Comparison of ENCODE assay signal across 25 cellular contexts in the genomic region with DNA sequence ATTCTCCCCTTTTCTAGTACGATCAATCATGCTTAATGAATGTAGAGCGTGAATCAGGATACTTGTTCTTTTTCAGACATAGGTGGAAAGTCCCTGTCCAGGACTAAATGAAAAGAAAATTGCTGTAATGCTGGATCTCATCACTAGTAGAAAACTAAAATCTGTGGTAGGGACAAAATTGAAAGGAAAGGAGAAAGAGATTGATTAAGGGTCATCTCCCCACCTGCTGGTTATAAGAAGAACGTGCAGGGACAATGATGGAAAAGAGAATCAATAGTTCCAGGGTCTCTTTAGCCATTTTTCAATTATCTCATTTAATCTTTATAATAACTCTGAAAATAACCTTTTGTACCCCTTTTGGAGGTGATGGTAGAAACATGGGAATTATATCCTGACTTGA. TPM values are rescaled to one million over a fixed set of nuclear protein-coding genes. Genes with fewer than 3 reads are reported as not detected.
DNase-seq lines count a peak whose midpoint lies in the region; ATAC-seq and TF ChIP-seq lines count a peak whose summit lies in the region.
"Had no signal": no experiment of that assay in that cellular context is flagged by ENCODE, and none has a peak within 500 bp of the region (broad histone marks: within the 10 kb centered on the region; RNA-seq: fewer than 3 reads in every experiment).

No MANE protein-coding gene starts in this region.

- peak overlapping the region in 5 of 8 donors; percentile 4 to 78 (median 23) for H3K4me3 Mint-ChIP-seq in naive B cell
- H3K4me3 Mint-ChIP-seq: activated T-cell treated with anti-CD3 and anti-CD28 coated beads, Interleukin-2, amount 50 U/mL, for 72 hours; T-helper 17 cell had no signal

- 0 out of 2 replicates have a peak, but pooled peaks have one; percentile 11 for TF ChIP-seq CTCF in 22Rv1 (IDR thresholded peaks at IDR 0.05)
- peak; percentile 16 for TF ChIP-seq CTCF in GM12864 (IDR thresholded peaks at IDR 0.05; ENCODE audit: low read depth, low read length, missing control alignments)
- peak; percentile 38; the same call in 1 of the 2 replicates for TF ChIP-seq CTCF in WERI-Rb-1 (IDR thresholded peaks at IDR 0.05; ENCODE audit: low read depth, low read length)
- TF ChIP-seq CTCF in stomach (IDR thresholded peaks at IDR 0.05), result no peak

- H3K27ac Mint-ChIP-seq in naive B cell, result no peak overlapping the region
- H3K27ac Mint-ChIP-seq: activated T-cell treated with anti-CD3 and anti-CD28 coated beads, Interleukin-2, amount 50 U/mL, for 72 hours; T-helper 17 cell had no signal

- no peaks in the 10 kb centered on the region for H3K27me3 Mint-ChIP-seq in naive B cell
- H3K27me3 Mint-ChIP-seq: T-helper 17 cell had no signal

- TF ChIP-seq POLR2A in stomach (IDR thresholded peaks at IDR 0.05), result no peak

- peaks cover 32 to 48% (median 32%) of the 10 kb centered on the region in 3 donors for H3K4me1 Mint-ChIP-seq in naive B cell

- TF ChIP-seq EP300 in stomach (IDR thresholded peaks at IDR 0.05), result no peak

- H3K36me3 ChIP-seq in WERI-Rb-1 (no peaks in the 10 kb centered on the region), stomach (no peaks in the 10 kb centered on the region)
- H3K36me3 ChIP-seq: brain microvascular endothelial cell had no signal

- H3K27me3 ChIP-seq in WERI-Rb-1 (ENCODE audit: insufficient read depth, low read depth, severe bottlenecking) (peaks cover 49% of the 10 kb centered on the region), stomach (no peaks in the 10 kb centered on the region)
- H3K27me3 ChIP-seq: brain microvascular endothelial cell had no signal

- DNase-seq in GM12864 (ENCODE audit: low read depth) (no peak), WERI-Rb-1 (no peak), naive B cell (no peak), SHP77 treated with DMSO at 0.1 percent for 48 hours (lab: John Stamatoyannopoulos, UW) (no peak), stomach (no peak)
- no peak for DNase-seq in stimulated activated CD4-positive, alpha-beta T cell treated with anti-CD3 and anti-CD28 coated beads, Interleukin-12 subunit alpha, Interleukin-12 subunit beta, amount 100 ng/mL, for 4 hours
- DNase-seq: activated CD4-positive, alpha-beta T cell treated with anti-CD3 and anti-CD28 coated beads, Interleukin-2, amount 50 U/mL, for 48 hours; activated T-cell treated with anti-CD3 and anti-CD28 coated beads, Interleukin-2, amount 50 U/mL, for 72 hours; brain microvascular endothelial cell; IMR-90; kidney; MM.1S; NCI-H1694 treated with DMSO at 0.1 percent for 48 hours; NCI-H2227 treated with DMSO at 0.1 percent for 48 hours; NCI-H774; PC-9; posterior cingulate gyrus; stimulated activated CD4-positive, alpha-beta T cell treated with anti-CD3 and anti-CD28 coated beads, Interleukin-2, amount 100 ng/mL, for 48 hours; T-helper 17 cell had no signal

- peak in 1 of 2 donors; percentile 1 for ATAC-seq in naive B cell (ENCODE audit: low read depth in 2 of 2)
- ATAC-seq in HG02870 (IDR thresholded peaks at IDR 0.05; ENCODE audit: unreplicated experiment), result no peak
- ATAC-seq: activated T-cell treated with anti-CD3 and anti-CD28 coated beads, Interleukin-2, amount 50 U/mL, for 72 hours; T-helper 17 cell had no signal

- no peak overlapping the region for H3K27ac ChIP-seq in 22Rv1
- H3K27ac ChIP-seq in WERI-Rb-1, result no peak overlapping the region
- H3K27ac ChIP-seq in stomach, result no peak overlapping the region
- H3K27ac ChIP-seq: brain microvascular endothelial cell, HL-60, PC-9, VCaP had no signal

- intact Hi-C loops in stomach (cut with DNase I; ENCODE audit: low total_unique reads), result no loop called here

- WGBS in stomach, 5 donors, result 31 to 65% (median 48%) methylated on average over 2 to 3 of the region's 3 CpGs

- peaks cover 0 to 11% (median 0%) of the 10 kb centered on the region in 4 donors for H3K4me1 ChIP-seq in stomach

- peaks cover 0 to 15% of the 10 kb centered on the region in 2 donors for H3K36me3 Mint-ChIP-seq in naive B cell

- peaks cover 0 to 8% (median 4%) of the 10 kb centered on the region in 7 donors for H3K9me3 Mint-ChIP-seq in naive B cell

- H3K9me3 ChIP-seq in WERI-Rb-1 (ENCODE audit: severe bottlenecking), result no peaks in the 10 kb centered on the region
- no peaks in the 10 kb centered on the region for H3K9me3 ChIP-seq in stomach

- H3K4me3 ChIP-seq in GM12864 (ENCODE audit: low read depth, low read length) (no peak overlapping the region), WERI-Rb-1 (ENCODE audit: low read depth, low read length) (no peak overlapping the region), stomach (no peak overlapping the region)
- H3K4me3 ChIP-seq: PC-9 had no signal

RNA-seq across cellular contexts. Expression of a gene that starts 18.7 kb away (rescaled TPM):
- 1,000 to 10,000 TPM; 2,451 to 5,170 (median 4,939) TPM for polyA plus RNA-seq in naive B cell (ENCODE audit: low read depth in 6 of 6)
- 10 to 100 TPM in 4 of 5 donors, 1 to 10 TPM in 1; 4.1 to 47.1 (median 25.3) TPM for total RNA-seq in stomach
- 100 to 1,000 TPM in 1 of 3 donors, 10 to 100 TPM in 2; 23.0 to 111 (median 23.1) TPM for polyA plus RNA-seq in stomach
- total RNA-seq: endothelial cell of umbilical vein, IMR-90 had no signal
- polyA plus RNA-seq: endothelial cell of umbilical vein, IMR-90 had no signal

RNA-seq across cellular contexts. Expression of a gene that starts 28.8 kb away (rescaled TPM):
- polyA plus RNA-seq in naive B cell (ENCODE audit: low read depth in 6 of 6) (1,000 to 10,000 TPM in 2 of 6 donors, 100 to 1,000 TPM in 4; 309 to 1,253 (median 783) TPM), stomach (10 to 100 TPM in 2 of 3 donors, 1 to 10 TPM in 1; 5.0 to 16.2 (median 12.5) TPM)
- 1 to 10 TPM in 2 of 5 donors, not detected in 3; 1.1 to 6.4 TPM for total RNA-seq in stomach
- total RNA-seq: endothelial cell of umbilical vein, IMR-90, lung microvascular endothelial cell, PC-9 had no signal
- polyA plus RNA-seq: endothelial cell of umbilical vein, IMR-90 had no signal

RNA-seq across cellular contexts. Expression of a gene that starts 58.1 kb away (rescaled TPM):
- polyA plus RNA-seq in naive B cell (ENCODE audit: low read depth in 6 of 6) (1,000 to 10,000 TPM in 5 of 6 donors, 100 to 1,000 TPM in 1; 140 to 2,258 (median 1,433) TPM), stomach (10 to 100 TPM; 26.0 to 94.5 (median 31.8) TPM)
- total RNA-seq in stomach, result 10 to 100 TPM in 1 of 5 donors, 1 to 10 TPM in 2, not detected in 2; 2.0 to 16.8 (median 4.5) TPM
- total RNA-seq: endothelial cell of umbilical vein, IMR-90 had no signal
- polyA plus RNA-seq: endothelial cell of umbilical vein, IMR-90 had no signal

Comparison
In these comparisons a context has a peak if more than half of its experiments do, and no peak if none do; other contexts are left out.
1. CTCF ChIP-seq: peak in 22Rv1 (single experiment), GM12864 (single experiment) and WERI-Rb-1 (single experiment); none in stomach (0 of 7).
2. RNA of a gene that starts 18.7 kb away (polyA plus RNA-seq): 2,451 to 5,170 TPM in naive B cell; 23.0 to 111 TPM in stomach; every median in the first group is over 10 times any median in the second.
3. RNA of a gene that starts 28.8 kb away (polyA plus RNA-seq): 309 to 1,253 TPM in naive B cell; 5.0 to 16.2 TPM in stomach; every median in the first group is over 10 times any median in the second.